1 cellular context compared by ENCODE assay signal in the genomic region with DNA sequence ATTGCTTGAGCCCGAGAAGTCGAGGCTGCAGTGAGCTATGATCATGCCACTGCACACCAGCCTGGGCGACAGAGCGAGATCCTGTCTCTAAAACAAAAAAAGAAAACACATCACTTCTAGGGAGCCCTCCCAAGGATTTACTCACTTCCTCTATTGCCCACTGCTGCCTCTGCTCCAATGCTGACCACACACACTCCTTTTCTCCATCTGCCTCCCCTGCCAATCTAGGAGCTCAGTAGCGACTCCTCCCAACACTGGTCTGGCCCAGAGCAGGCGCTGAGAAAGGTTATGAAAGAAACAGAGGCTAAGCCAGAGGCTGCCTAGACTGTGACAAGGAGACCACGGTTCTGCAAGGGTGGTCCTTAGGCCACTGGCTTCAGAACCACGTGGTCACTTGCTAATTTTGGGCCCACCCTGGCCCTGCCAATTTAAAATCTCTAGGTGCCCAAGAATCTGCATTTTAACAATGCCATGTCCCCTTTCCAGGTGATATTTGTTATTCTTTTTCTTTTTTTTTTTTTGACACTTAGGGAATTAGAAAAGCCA.
A peak's percentile ranks its signal among the peaks of the same experiment; 100 is the strongest.
TF ChIP-seq lines count a peak whose summit lies in the region.

No MANE protein-coding gene starts in this region.

TF ChIP-seq in K562, 482 proteins besides CTCF, POLR2A, EP300 and RAD21:
- TF ChIP-seq SPI1 (IDR thresholded peaks at IDR 0.05; ENCODE audit: borderline replicate concordance, low read depth, low read length), result peak; percentile 71
- no peak for TF ChIP-seq GABPB1 (CRISPR knock-in tag; IDR thresholded peaks at IDR 0.05)
- TF ChIP-seq ZNF212 (CRISPR knock-in tag; IDR thresholded peaks at IDR 0.05), result no peak
- no peak for TF ChIP-seq CBX2 (IDR thresholded peaks at IDR 0.05; ENCODE audit: insufficient read depth, low read length, poor library complexity, severe bottlenecking)
- no peak for TF ChIP-seq ESRRB (CRISPR knock-in tag; IDR thresholded peaks at IDR 0.05; ENCODE audit: borderline replicate concordance)
